16 cellular contexts compared by ENCODE assay signal in the genomic region with DNA sequence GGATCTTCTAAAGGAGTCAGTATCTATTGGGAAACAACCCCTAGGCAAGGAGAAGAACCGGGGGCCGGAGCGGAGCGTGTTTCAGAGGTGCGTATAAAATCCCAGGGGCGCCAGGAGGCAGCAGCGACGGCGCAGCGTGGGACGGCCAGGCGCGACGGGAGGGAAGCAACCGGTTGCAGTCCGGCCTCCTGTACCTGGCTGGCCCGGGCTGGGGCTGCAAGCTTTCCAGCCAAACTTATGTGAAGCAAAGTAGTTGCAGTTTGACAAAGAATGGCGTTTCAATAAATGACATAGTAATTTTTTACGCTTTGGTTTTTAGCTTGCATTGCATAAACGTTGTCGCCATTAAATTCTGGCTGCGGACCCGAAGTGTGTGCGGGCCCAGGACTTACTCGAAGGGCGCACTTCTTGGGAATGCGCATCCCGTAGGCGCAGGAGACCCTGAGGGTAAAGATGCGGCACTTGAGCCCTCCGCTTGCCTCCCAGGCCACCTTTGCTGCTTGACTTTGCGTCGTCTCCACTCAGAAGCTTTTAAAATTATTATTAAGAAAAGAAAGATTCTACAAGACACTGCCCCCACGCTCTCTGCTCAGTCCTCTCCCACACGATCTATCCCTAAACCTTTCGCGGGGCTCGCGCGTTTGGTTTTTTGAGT. TPM values are rescaled to one million over a fixed set of nuclear protein-coding genes. Genes with fewer than 3 reads are reported as not detected.
DNase-seq lines count a peak whose midpoint lies in the region; ATAC-seq, FAIRE-seq and TF ChIP-seq lines count a peak whose summit lies in the region.
"Had no signal": no experiment of that assay in that cellular context is flagged by ENCODE, and none has a peak within 500 bp of the region (broad histone marks: within the 10 kb centered on the region; RNA-seq: fewer than 3 reads in every experiment).

No MANE protein-coding gene starts in this region.

- H3K4me1 Mint-ChIP-seq in WTC11, result peaks cover 63% of the 10 kb centered on the region

- H3K27ac ChIP-seq in right atrium auricular region (peak overlapping the region; percentile 72 to 83), HepG2 (ENCODE audit: extremely low read length, insufficient read depth, low read length) (no peak overlapping the region)
- H3K27ac ChIP-seq: gastrocnemius medialis, VCaP had no signal

- WGBS in HepG2 (ENCODE audit: low lambda C conversion rate), result 54% methylated on average over 39 of the region's 40 CpGs

- peaks cover 99% of the 10 kb centered on the region for H3K27me3 Mint-ChIP-seq in WTC11 (ENCODE audit: low read depth)

- FAIRE-seq in HepG2 (lab: Jason Lieb, UNC), result no peak
- FAIRE-seq: kidney had no signal

- H3K27me3 ChIP-seq in right atrium auricular region (peaks cover 38 to 43% of the 10 kb centered on the region in 2 donors), kidney epithelial cell (ENCODE audit: control insufficient read depth, insufficient read depth, low read length) (peaks cover 83% of the 10 kb centered on the region), BE2C (no peaks in the 10 kb centered on the region), HepG2 (ENCODE audit: control insufficient read depth in 1 of 2, insufficient read depth in 2 of 2, low read length in 2 of 2) (peaks cover 11 to 83% of the 10 kb centered on the region in 2 experiments)

- ATAC-seq in Right ventricle myocardium superior (ENCODE audit: poor library complexity) (no peak), WTC11 (no peak), HepG2 (no peak)
- ATAC-seq: CD8-positive, alpha-beta T cell; gastrocnemius medialis had no signal

- H3K4me1 ChIP-seq in right atrium auricular region, result peaks cover 0 to 37% of the 10 kb centered on the region in 2 donors
- no peaks in the 10 kb centered on the region for H3K4me1 ChIP-seq in BE2C
- 0 out of 2 replicates have a peak, but pooled peaks cover 7% of the 10 kb centered on the region for H3K4me1 ChIP-seq in HepG2 (ENCODE audit: insufficient read depth, low read length)

- no peaks in the 10 kb centered on the region for H3K9me3 ChIP-seq in right atrium auricular region
- no peaks in the 10 kb centered on the region for H3K9me3 ChIP-seq in BE2C
- H3K9me3 ChIP-seq in HepG2 (ENCODE audit: low read length), result no peaks in the 10 kb centered on the region
- H3K9me3 ChIP-seq: gastrocnemius medialis had no signal

- TF ChIP-seq CTCF in right atrium auricular region (IDR thresholded peaks at IDR 0.05) (no peak), WTC11 (IDR thresholded peaks at IDR 0.05) (no peak), kidney epithelial cell (IDR thresholded peaks at IDR 0.05; ENCODE audit: insufficient read depth, low read length, poor library complexity, severe bottlenecking) (no peak), BE2C (IDR thresholded peaks at IDR 0.05; ENCODE audit: low read depth, low read length) (no peak), HepG2 (CRISPR knock-in tag; IDR thresholded peaks at IDR 0.05) (no peak)

- H3K36me3 Mint-ChIP-seq in WTC11, result no peaks in the 10 kb centered on the region
- H3K36me3 Mint-ChIP-seq: CD8-positive, alpha-beta T cell had no signal

- no TSS peak for BruUV-seq in HepG2 (replicated peaks; lab: Mats Ljungman, UMichigan)

- in situ Hi-C loops in HepG2 (cut with HindIII; ENCODE audit: extremely low pct_ligation_motif_present, low pct_unique_long_range_greater_than_20kb), result no loop called here

- no peaks in the 10 kb centered on the region for H3K9me3 Mint-ChIP-seq in WTC11
- H3K9me3 Mint-ChIP-seq: CD8-positive, alpha-beta T cell had no signal

- peak overlapping the region; percentile 69 for H3K4me3 Mint-ChIP-seq in WTC11

- DNase-seq in right atrium auricular region (ENCODE audit: low spot score) (no peak), Right ventricle myocardium superior (no peak), WTC11 (ENCODE audit: low spot score) (peak; percentile 36), kidney epithelial cell (ENCODE audit: low read depth) (no peak), BE2C (no peak), HepG2 (ENCODE audit: low spot score) (no peak), globus pallidus (ENCODE audit: low spot score) (no peak)
- DNase-seq: activated T-cell treated with anti-CD3 and anti-CD28 coated beads, Interleukin-2, amount 50 U/mL, for 1 hour; CD8-positive, alpha-beta T cell; effector CD8-positive, alpha-beta T cell; gastrocnemius medialis; kidney; NCI-H2171 treated with DMSO at 0.1 percent for 48 hours; stimulated activated CD4-positive, alpha-beta T cell treated with anti-CD3 and anti-CD28 coated beads, Interleukin-2, amount 100 ng/mL, for 48 hours had no signal

- H3K9ac ChIP-seq in HepG2 (ENCODE audit: insufficient read depth, low read depth, low read length), result no peak overlapping the region

- POLR2A ChIA-PET in WTC11 (lab: Charles Lee), result no interaction called here
- POLR2A ChIA-PET in HepG2 (lab: Yijun Ruan, JAX), result no interaction called here

- no peak overlapping the region for H3K4me2 ChIP-seq in HepG2 (ENCODE audit: low read depth, low read length)

- intact Hi-C loops in Right ventricle myocardium superior (cut with DNase I) (no loop called here), HepG2 (cut with micrococcal nuclease; ENCODE audit: unreplicated experiment) (no loop called here)

- no peaks in the 10 kb centered on the region for H4K20me1 ChIP-seq in HepG2 (ENCODE audit: insufficient read depth, low read length)

- peak overlapping the region; percentile 35 to 61 for H3K4me3 ChIP-seq in right atrium auricular region
- H3K4me3 ChIP-seq in kidney epithelial cell (ENCODE audit: low read depth, low read length), result peak overlapping the region; percentile 60
- no peak overlapping the region for H3K4me3 ChIP-seq in BE2C (ENCODE audit: low read depth, low read length)
- H3K4me3 ChIP-seq in HepG2 (replicated peaks in 1 of 3; ENCODE audit: insufficient read depth in 1 of 3, low read depth in 2 of 3, low read length in 3 of 3), result no peak overlapping the region
- H3K4me3 ChIP-seq: gastrocnemius medialis had no signal

- H3K36me3 ChIP-seq in right atrium auricular region, result no peaks in the 10 kb centered on the region
- no peaks in the 10 kb centered on the region for H3K36me3 ChIP-seq in kidney epithelial cell (ENCODE audit: control insufficient read depth, insufficient read depth, low read length)
- no peaks in the 10 kb centered on the region for H3K36me3 ChIP-seq in BE2C
- no peaks in the 10 kb centered on the region for H3K36me3 ChIP-seq in HepG2 (replicated peaks in 1 of 2; ENCODE audit: control insufficient read depth in 1 of 2, insufficient read depth in 2 of 2, low read length in 2 of 2)
- H3K36me3 ChIP-seq: gastrocnemius medialis had no signal

- no peak overlapping the region for H2AFZ ChIP-seq in HepG2 (ENCODE audit: low read length)

- TF ChIP-seq POLR2A in HepG2 (IDR thresholded peaks at IDR 0.05; ENCODE audit: insufficient read depth in 1 of 2, low read depth in 2 of 2, low read length in 2 of 2), result no peak

- no peak for TF ChIP-seq RAD21 in HepG2 (CRISPR knock-in tag; IDR thresholded peaks at IDR 0.05)

- CTCF ChIA-PET in WTC11 (lab: Charles Lee) (interaction anchor here (1.1 kb wide), 1 partner anchor 9 kb away, joined by 4 read pairs; no protein-coding TSS in a partner anchor), HepG2 (lab: Yijun Ruan, JAX; ENCODE audit: low intra/inter-chr PET ratio, low total read pairs) (no interaction called here)

- H3K79me2 ChIP-seq in HepG2 (ENCODE audit: insufficient read depth, low read length), result no peaks in the 10 kb centered on the region

- TF ChIP-seq EP300 in HepG2 (IDR thresholded peaks at IDR 0.05; ENCODE audit: low read depth in 2 of 2, low read length in 2 of 2), result no peak
- TF ChIP-seq EP300 in HepG2 (CRISPR knock-in tag; IDR thresholded peaks at IDR 0.05; ENCODE audit: borderline replicate concordance), result no peak

- no peak overlapping the region for H3K27ac Mint-ChIP-seq in WTC11
- H3K27ac Mint-ChIP-seq: CD8-positive, alpha-beta T cell had no signal

TF ChIP-seq in HepG2, 621 proteins besides CTCF, POLR2A, EP300 and RAD21 (continues in another document):
- TF ChIP-seq ZNF337 (CRISPR knock-in tag; IDR thresholded peaks at IDR 0.05; ENCODE audit: borderline replicate concordance, low read depth), result no peak
- no peak for TF ChIP-seq NRL (CRISPR knock-in tag; IDR thresholded peaks at IDR 0.05; ENCODE audit: borderline replicate concordance)
- TF ChIP-seq SMYD3 (CRISPR knock-in tag; IDR thresholded peaks at IDR 0.05), result no peak

RNA-seq across cellular contexts. Expression of gene WT1, which starts 1.5 kb away (rescaled TPM):
- total RNA-seq in right atrium auricular region (10 to 100 TPM in 1 of 2 donors, 1 to 10 TPM in 1; 8.1 to 10.6 TPM), Right ventricle myocardium superior (2.3 TPM), WTC11 (2021) (0.09 to 0.16 TPM in 2 of 3 replicates, not detected in the other), kidney epithelial cell (8.5 and 12.3 TPM in 2 replicates), HepG2 (2016; rRNA removed; fragmentation: Illumina TruSeq; extraction: Trizol) (0.31 and 0.38 TPM in 2 replicates)
- polyA plus RNA-seq in BE2C (2012; ENCODE audit: insufficient read depth, insufficient read length, low read depth), result 6.7 TPM
- total RNA-seq in HepG2 (2016; cell fraction: cytosol; rRNA removed; fragmentation: Illumina TruSeq; extraction: Trizol; ENCODE audit: low read depth), result 0.09 TPM in 1 of 2 replicates, not detected in the other
- total RNA-seq in HepG2 (2016; cell fraction: insoluble cytoplasmic fraction; rRNA removed; fragmentation: Illumina TruSeq; extraction: Trizol), result 0.19 and 0.24 TPM in 2 replicates
- 0.34 and 0.49 TPM in 2 replicates for total RNA-seq in HepG2 (2016; cell fraction: membrane; rRNA removed; fragmentation: Illumina TruSeq; extraction: Trizol)
- total RNA-seq in HepG2 (2016; cell fraction: nucleus; rRNA removed; fragmentation: Illumina TruSeq; extraction: Trizol), result 0.25 TPM in 1 of 2 replicates, not detected in the other
- 0.15 TPM in 1 of 2 replicates, not detected in the other for polyA plus RNA-seq in HepG2 (2011; rRNA removed)
- 0.04 and 0.05 TPM in 2 replicates for polyA plus RNA-seq in HepG2 (2011; cell fraction: cytosol; rRNA removed)
- 0.09 TPM in 1 of 2 replicates, not detected in the other for polyA plus RNA-seq in HepG2 (2011; cell fraction: nucleus; rRNA removed)
- polyA plus RNA-seq in HepG2 (2012), result 0.21 TPM in 1 of 2 replicates, not detected in the other
- 0.06 and 0.08 TPM in 2 replicates for polyA plus RNA-seq in HepG2 (2016; cell fraction: cytosol; fragmentation: Illumina TruSeq; extraction: Trizol; ENCODE audit: low read depth)
- 0.33 and 0.79 TPM in 2 replicates for polyA plus RNA-seq in HepG2 (2016; cell fraction: insoluble cytoplasmic fraction; fragmentation: Illumina TruSeq; extraction: Trizol; ENCODE audit: low read depth)
- polyA plus RNA-seq in HepG2 (2016; cell fraction: membrane; fragmentation: Illumina TruSeq; extraction: Trizol; ENCODE audit: low read depth), result 0.15 and 0.21 TPM in 2 replicates
- 0.42 and 0.65 TPM in 2 replicates for polyA plus RNA-seq in HepG2 (2016; cell fraction: nucleus; fragmentation: Illumina TruSeq; extraction: Trizol; ENCODE audit: insufficient read depth, low read depth)
- polyA minus RNA-seq in HepG2 (2011; rRNA and poly(A)+ RNA removed; ENCODE audit: low replicate concordance), result 0.16 TPM in 1 of 2 replicates, not detected in the other
- not detected in 2 replicates for polyA minus RNA-seq in HepG2 (2011; cell fraction: cytosol; rRNA and poly(A)+ RNA removed)
- polyA minus RNA-seq in HepG2 (2011; cell fraction: nucleus; rRNA and poly(A)+ RNA removed), result not detected in 2 replicates
- total RNA-seq: CD8-positive, alpha-beta T cell; gastrocnemius medialis; myocyte had no signal

Comparison
In these comparisons a context has a peak if more than half of its experiments do, and no peak if none do; other contexts are left out.
1. H3K4me3 ChIP-seq: peak in right atrium auricular region (2 of 2) and kidney epithelial cell (single experiment); none in BE2C (single experiment) and HepG2 (0 of 3).